ENCODE assay signal across 12 cellular contexts in the genomic region with DNA sequence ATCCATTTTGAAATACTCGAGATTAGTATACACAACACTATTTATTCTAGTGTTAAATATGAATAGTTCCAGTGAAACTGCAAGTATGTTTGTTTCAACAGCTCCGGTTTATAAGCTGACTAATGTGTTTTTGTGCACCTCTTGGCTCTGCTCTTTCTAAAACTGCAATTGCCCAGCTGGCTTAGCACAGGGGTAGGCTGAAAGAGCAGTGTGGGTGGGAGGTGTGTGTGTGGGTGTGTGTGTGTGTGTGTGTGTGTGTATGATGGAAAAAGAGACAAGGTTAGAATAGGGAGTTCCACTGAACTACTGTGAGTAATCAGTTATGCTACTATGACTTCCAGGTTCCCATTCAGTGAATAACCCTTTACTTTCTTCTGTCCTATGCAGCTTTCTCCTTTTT. TPM values are rescaled to one million over a fixed set of nuclear protein-coding genes. Genes with fewer than 3 reads are reported as not detected.
DNase-seq lines count a peak whose midpoint lies in the region; ATAC-seq and TF ChIP-seq lines count a peak whose summit lies in the region.
"Had no signal": no experiment of that assay in that cellular context is flagged by ENCODE, and none has a peak within 500 bp of the region (broad histone marks: within the 10 kb centered on the region; RNA-seq: fewer than 3 reads in every experiment).

No MANE protein-coding gene starts in this region.

- TF ChIP-seq CTCF in GM13977 (IDR thresholded peaks at IDR 0.05; ENCODE audit: extremely low read depth, insufficient read depth, missing control alignments): no peak
- TF ChIP-seq CTCF in psoas muscle (IDR thresholded peaks at IDR 0.05): no peak

- DNase-seq in GM13977 (ENCODE audit: low spot score) (peak; percentile 44), ACHN (no peak), psoas muscle (no peak), dedifferentiated amniotic fluid mesenchymal stem cell (ENCODE audit: extremely low spot score) (no peak)
- DNase-seq in activated T-helper 9 cell treated with anti-CD3 and anti-CD28 coated beads, Interleukin-2, amount 50 U/mL, for 16 hours (ENCODE audit: low read depth): peak; percentile 35
- DNase-seq in stimulated activated CD4-positive, alpha-beta T cell treated with anti-CD3 and anti-CD28 coated beads, Interleukin-12 subunit alpha, Interleukin-12 subunit beta, amount 100 ng/mL, for 48 hours (ENCODE audit: low read depth in 2 of 3, low spot score in 1 of 3): peak; percentile 60 to 74 (median 64)
- DNase-seq: brain microvascular endothelial cell, hippocampal formation, stomach had no signal

- H3K9me3 ChIP-seq in psoas muscle: no peaks in the 10 kb centered on the region
- H3K9me3 ChIP-seq: stomach had no signal

- intact Hi-C loops in psoas muscle (cut with DNase I): no loop called here

- H3K4me3 ChIP-seq in psoas muscle: no peak overlapping the region
- H3K4me3 ChIP-seq: stomach had no signal

- H3K27ac ChIP-seq in psoas muscle: no peak overlapping the region
- H3K27ac ChIP-seq: brain microvascular endothelial cell, stomach had no signal

- in situ Hi-C loops in GM13977 (cut with MboI; ENCODE audit: low pct_unique_long_range_greater_than_20kb, low sequenced_read_pairs, unreplicated experiment) (no loop called here), ACHN (cut with HindIII; ENCODE audit: low pct_ligation_motif_present, low pct_unique_long_range_greater_than_20kb, low sequenced_read_pairs) (no loop called here)

- H3K4me1 ChIP-seq in psoas muscle: no peaks in the 10 kb centered on the region
- H3K4me1 ChIP-seq: stomach had no signal

- H3K27me3 ChIP-seq in psoas muscle (ENCODE audit: insufficient read depth in 3 of 3, low read length in 2 of 3): no peaks in the 10 kb centered on the region
- H3K27me3 ChIP-seq: brain microvascular endothelial cell, stomach had no signal

- WGBS in psoas muscle, 3 donors: 65 to 78% (median 76%) methylated on average over 2 of the region's 2 CpGs

- no peaks in the 10 kb centered on the region for H3K36me3 ChIP-seq in psoas muscle (ENCODE audit: insufficient read depth in 1 of 2, low read depth in 1 of 2)
- H3K36me3 ChIP-seq: brain microvascular endothelial cell, stomach had no signal

- ATAC-seq in HG02798 (IDR thresholded peaks at IDR 0.05; ENCODE audit: poor library complexity, unreplicated experiment): peak; percentile 66
- no peak for ATAC-seq in GM19452 (IDR thresholded peaks at IDR 0.05; ENCODE audit: unreplicated experiment)
- no peak for ATAC-seq in psoas muscle
- ATAC-seq: naive thymus-derived CD4-positive, alpha-beta T cell had no signal

RNA-seq across cellular contexts. Expression of a gene that starts 37.8 kb away (rescaled TPM):
- 1 to 10 TPM; 4.0 to 7.6 (median 4.7) TPM for total RNA-seq in psoas muscle
- 1 to 10 TPM; 2.8 to 5.2 (median 3.0) TPM for polyA plus RNA-seq in psoas muscle

Comparison
In these comparisons a context has a peak if more than half of its experiments do, and no peak if none do; other contexts are left out.
1. DNase-seq: peak in GM13977 (single experiment), activated T-helper 9 cell treated with anti-CD3 and anti-CD28 coated beads, Interleukin-2, amount 50 U/mL, for 16 hours (single experiment) and stimulated activated CD4-positive, alpha-beta T cell treated with anti-CD3 and anti-CD28 coated beads, Interleukin-12 subunit alpha, Interleukin-12 subunit beta, amount 100 ng/mL, for 48 hours (3 of 3); none in ACHN (single experiment), psoas muscle (0 of 2) and dedifferentiated amniotic fluid mesenchymal stem cell (single experiment).